ENCODE assay signal across 1 cellular context in genomic region chr7:116673504-116673865, GRCh38.
TF ChIP-seq lines count a peak whose summit lies in the region.

No MANE protein-coding gene starts in this region.

TF ChIP-seq in GM23338, 12 proteins besides CTCF, POLR2A, EP300 and RAD21 (continued from another document):
- TF ChIP-seq ZNF462 (CRISPR knock-in tag; IDR thresholded peaks at IDR 0.05), result no peak
- TF ChIP-seq ZNF114 (CRISPR knock-in tag; IDR thresholded peaks at IDR 0.05), result no peak
- TF ChIP-seq STAT1 (IDR thresholded peaks at IDR 0.05; ENCODE audit: unreplicated experiment), result no peak
- TF ChIP-seq JUNB (IDR thresholded peaks at IDR 0.05; ENCODE audit: unreplicated experiment), result no peak
- TF ChIP-seq NANOG (IDR thresholded peaks at IDR 0.05; ENCODE audit: borderline replicate concordance), result no peak
- TF ChIP-seq ZNF331 (CRISPR knock-in tag; IDR thresholded peaks at IDR 0.05; ENCODE audit: low read depth), result no peak
- TF ChIP-seq REST (IDR thresholded peaks at IDR 0.05; ENCODE audit: unreplicated experiment), result no peak
- no peak for TF ChIP-seq CREB1 (CRISPR knock-in tag; IDR thresholded peaks at IDR 0.05; ENCODE audit: low read depth)
- TF ChIP-seq ETS1 (IDR thresholded peaks at IDR 0.05), result no peak
- TF ChIP-seq EZH2 (IDR thresholded peaks at IDR 0.05; ENCODE audit: low read depth, unreplicated experiment), result no peak
TF ChIP-seq in GM23338: peak in this region for 0.
